In genomic region chr9:93450817-93451761, GRCh38 we compare ENCODE assay signal across 8 cellular contexts. TPM values are rescaled to one million over a fixed set of nuclear protein-coding genes. Genes with fewer than 3 reads are reported as not detected.
DNase-seq lines count a peak whose midpoint lies in the region; ATAC-seq and TF ChIP-seq lines count a peak whose summit lies in the region.

Gene FAM120A (plus strand): TSS chr9:93451685. CDS start chr9:93451916, 231 bp downstream.

- peaks cover 40% of the 10 kb centered on the region for H3K36me3 Mint-ChIP-seq in activated CD4-positive, alpha-beta memory T cell treated with anti-CD3 and anti-CD28 coated beads for 36 hours

- DNase-seq in AML-193 (lab: John Stamatoyannopoulos, UW) (peak; percentile 50 to 55), NCI-H526 (lab: John Stamatoyannopoulos, UW) (peak; percentile 43 to 82), lower leg skin (ENCODE audit: low spot score in 2 of 2) (peak; percentile 31 to 92)
- DNase-seq in activated CD4-positive, alpha-beta memory T cell treated with anti-CD3 and anti-CD28 coated beads for 36 hours, result peak; percentile 83
- peak; percentile 70 to 74 for DNase-seq in stimulated activated CD4-positive, alpha-beta T cell treated with anti-CD3 and anti-CD28 coated beads, Interleukin-4, amount 100 ng/mL, for 4 hours

- no peaks in the 10 kb centered on the region for H3K27me3 Mint-ChIP-seq in activated CD4-positive, alpha-beta memory T cell treated with anti-CD3 and anti-CD28 coated beads for 36 hours

- peaks cover 26 to 30% of the 10 kb centered on the region in 2 donors for H3K4me1 ChIP-seq in duodenal mucosa (ENCODE audit: control insufficient read depth in 1 of 2, insufficient read depth in 2 of 2, low read length in 2 of 2)

- no peaks in the 10 kb centered on the region for H3K27me3 ChIP-seq in duodenal mucosa (ENCODE audit: control insufficient read depth in 1 of 2, insufficient read depth in 2 of 2, low read length in 2 of 2)

- ATAC-seq in GM19043 (IDR thresholded peaks at IDR 0.05; ENCODE audit: low read depth, unreplicated experiment), result peak; percentile 46
- peak; percentile 64 for ATAC-seq in HG03354 (IDR thresholded peaks at IDR 0.05; ENCODE audit: poor library complexity, severe bottlenecking, unreplicated experiment)

- H3K27ac Mint-ChIP-seq in activated CD4-positive, alpha-beta memory T cell treated with anti-CD3 and anti-CD28 coated beads for 36 hours, result peak within 1 kb of the TSS; percentile 93

- no peaks in the 10 kb centered on the region for H3K9me3 Mint-ChIP-seq in activated CD4-positive, alpha-beta memory T cell treated with anti-CD3 and anti-CD28 coated beads for 36 hours

- H3K4me3 Mint-ChIP-seq in activated CD4-positive, alpha-beta memory T cell treated with anti-CD3 and anti-CD28 coated beads for 36 hours, result peak within 1 kb of the TSS; percentile 91

- peak within 1 kb of the TSS; percentile 91 to 97 for H3K9ac ChIP-seq in duodenal mucosa (ENCODE audit: low read depth in 1 of 2, low read length in 2 of 2)

- H3K36me3 ChIP-seq in duodenal mucosa (ENCODE audit: control insufficient read depth in 1 of 2, insufficient read depth in 2 of 2, low read length in 2 of 2), result peaks cover 10 to 26% of the 10 kb centered on the region in 2 donors

- WGBS in lower leg skin, 2 donors, result 0 to 1% methylated on average over 27 to 32 of the region's 97 CpGs

- peak in 1 of 2 donors; percentile 66 for TF ChIP-seq POLR2A in lower leg skin (IDR thresholded peaks at IDR 0.05)

- H3K27ac ChIP-seq in duodenal mucosa (ENCODE audit: low read depth, low read length), result peak within 1 kb of the TSS; percentile 91

- H3K4me3 ChIP-seq in duodenal mucosa (ENCODE audit: low read depth in 1 of 2, low read length in 2 of 2) (peak within 1 kb of the TSS; percentile 87 to 90), lower leg skin (ENCODE audit: low read depth, poor library complexity, severe bottlenecking) (peak within 1 kb of the TSS; percentile 72)

- intact Hi-C loops in activated CD4-positive, alpha-beta memory T cell treated with anti-CD3 and anti-CD28 coated beads for 36 hours (cut with micrococcal nuclease), result loop anchor here (2.0 to 10.0 kb wide), 6 partner anchors 51 to 716 kb away; partner anchors contain the start of genes BICD2 and CARD19
- intact Hi-C loops in lower leg skin (cut with DNase I; ENCODE audit: low total_unique reads), result no loop called here

- peaks cover 28% of the 10 kb centered on the region for H3K4me1 Mint-ChIP-seq in activated CD4-positive, alpha-beta memory T cell treated with anti-CD3 and anti-CD28 coated beads for 36 hours (ENCODE audit: low read depth)

- POLR2A ChIA-PET in activated CD4-positive, alpha-beta memory T cell treated with anti-CD3 and anti-CD28 coated beads for 36 hours (lab: Charles Lee), result interaction anchor here (0.7 to 1.0 kb wide), 3 partner anchors 13 to 115 kb away, joined by 3 to 6 read pairs (median 5); no protein-coding TSS in a partner anchor

- no peak for TF ChIP-seq CTCF in lower leg skin (IDR thresholded peaks at IDR 0.05)

- H3K9me3 ChIP-seq in duodenal mucosa (ENCODE audit: control insufficient read depth in 1 of 2, low read length in 2 of 2), result no peaks in the 10 kb centered on the region

- CTCF ChIA-PET in activated CD4-positive, alpha-beta memory T cell treated with anti-CD3 and anti-CD28 coated beads for 36 hours (lab: Charles Lee), result interaction anchor here (1.2 to 2.4 kb wide), 2 partner anchors 14 to 115 kb away, joined by 3 to 14 read pairs; no protein-coding TSS in a partner anchor

RNA-seq across cellular contexts. Expression of gene FAM120A, which starts in this region (rescaled TPM):
- 100 to 1,000 TPM; 124 to 126 TPM for total RNA-seq in activated CD4-positive, alpha-beta memory T cell treated with anti-CD3 and anti-CD28 coated beads for 36 hours
- total RNA-seq in lower leg skin, result 10 to 100 TPM; 58.1 to 80.5 (median 65.0) TPM

Comparison
In these comparisons a context has a peak if more than half of its experiments do, and no peak if none do; other contexts are left out.
1. Peak in every context shown above with its lines: DNase-seq, ATAC-seq, H3K4me3 ChIP-seq and H3K27ac ChIP-seq.